ENCODE assay signal across 8 cellular contexts in genomic region chr2:172102858-172103359, GRCh38. TPM values are rescaled to one million over a fixed set of nuclear protein-coding genes. Genes with fewer than 3 reads are reported as not detected.
DNase-seq lines count a peak whose midpoint lies in the region; ATAC-seq and TF ChIP-seq lines count a peak whose summit lies in the region.

TSS of gene DLX2 (minus strand) at chr2:172102900. CDS start at chr2:172102538, 362 bp downstream.

- POLR2A ChIA-PET in activated CD4-positive, alpha-beta T cell treated with anti-CD3 and anti-CD28 coated beads for 36 hours (lab: Charles Lee) = no interaction called here

- peaks cover 90 to 99% (median 95%) of the 10 kb centered on the region in 3 donors for H3K27me3 Mint-ChIP-seq in CD14-positive monocyte (ENCODE audit: low read depth in 3 of 3)
- peaks cover 60% of the 10 kb centered on the region for H3K27me3 Mint-ChIP-seq in activated CD4-positive, alpha-beta T cell treated with anti-CD3 and anti-CD28 coated beads for 36 hours
- peaks cover 65 to 84% of the 10 kb centered on the region in 2 donors for H3K27me3 Mint-ChIP-seq in effector memory CD8-positive, alpha-beta T cell

- H3K9me3 ChIP-seq in mesodermal cell (ENCODE audit: control insufficient read depth, low read length) = no peaks in the 10 kb centered on the region

- CTCF ChIA-PET in activated CD4-positive, alpha-beta T cell treated with anti-CD3 and anti-CD28 coated beads for 36 hours (lab: Charles Lee) = interaction anchor here (0.7 to 9.4 kb wide), 17 partner anchors 10 to 529 kb away, joined by 3 to 108 read pairs (median 3); partner anchors contain the start of genes DLX1, HAT1 and SLC25A12

- 0 to 1% methylated on average over 35 to 36 of the region's 36 CpGs for WGBS in mesodermal cell (ENCODE audit: insufficient coverage in 2 of 2), 2 experiments

- H3K4me3 ChIP-seq in mesodermal cell (ENCODE audit: extremely low read depth, insufficient read depth, low read length, poor library complexity, severe bottlenecking) = peak within 1 kb of the TSS; percentile 61

- TF ChIP-seq POLR2A in GM19193 (IDR thresholded peaks at IDR 0.05; ENCODE audit: extremely low read depth, insufficient read depth, insufficient read length) = peak; percentile 33

- intact Hi-C loops in CD14-positive monocyte (cut with micrococcal nuclease) = loop anchor here in 1 of 2 donors (2.0 to 10.0 kb wide), 4 partner anchors 18 to 528 kb away; partner anchors contain the start of gene DLX1
- intact Hi-C loops in activated CD4-positive, alpha-beta T cell treated with anti-CD3 and anti-CD28 coated beads for 36 hours (cut with DNase I, micrococcal nuclease) = loop anchor here (1.0 to 5.0 kb wide), 14 partner anchors 16 to 1386 kb away; partner anchors contain the start of genes DLX1 (in 1 of the 2), DYNC1I2 (in 1 of the 2), GORASP2 (in 1 of the 2) and HAT1 (in 1 of the 2)

- peaks cover 15% of the 10 kb centered on the region for H3K4me1 ChIP-seq in mesodermal cell (ENCODE audit: control insufficient read depth, insufficient read depth, low read length, poor library complexity, severe bottlenecking)

- TF ChIP-seq CTCF in CD14-positive monocyte (IDR thresholded peaks at IDR 0.05) = no peak

- peaks cover 17 to 20% of the 10 kb centered on the region in 2 donors for H3K36me3 Mint-ChIP-seq in CD14-positive monocyte
- H3K36me3 Mint-ChIP-seq in activated CD4-positive, alpha-beta T cell treated with anti-CD3 and anti-CD28 coated beads for 36 hours (ENCODE audit: low read depth) = no peaks in the 10 kb centered on the region
- H3K36me3 Mint-ChIP-seq in effector memory CD8-positive, alpha-beta T cell (ENCODE audit: insufficient read depth) = peaks cover 57% of the 10 kb centered on the region

- H3K4me1 Mint-ChIP-seq in CD14-positive monocyte = peaks cover 69% of the 10 kb centered on the region
- peaks cover 49% of the 10 kb centered on the region for H3K4me1 Mint-ChIP-seq in activated CD4-positive, alpha-beta T cell treated with anti-CD3 and anti-CD28 coated beads for 36 hours
- H3K4me1 Mint-ChIP-seq in effector memory CD8-positive, alpha-beta T cell (ENCODE audit: low read depth in 2 of 2) = peaks cover 39 to 44% of the 10 kb centered on the region in 2 donors

- peak within 1 kb of the TSS; percentile 59 for H3K27ac ChIP-seq in mesodermal cell (ENCODE audit: low read depth, low read length, severe bottlenecking)

- ATAC-seq in HG03280 (IDR thresholded peaks at IDR 0.05; ENCODE audit: unreplicated experiment) = peak; percentile 78
- peak; percentile 50 for ATAC-seq in activated CD4-positive, alpha-beta T cell treated with anti-CD3 and anti-CD28 coated beads for 36 hours
- ATAC-seq in effector memory CD8-positive, alpha-beta T cell (replicated peaks) = peak; percentile 61

- peaks cover 0 to 46% (median 32%) of the 10 kb centered on the region in 7 donors for H3K9me3 Mint-ChIP-seq in CD14-positive monocyte
- no peaks in the 10 kb centered on the region for H3K9me3 Mint-ChIP-seq in activated CD4-positive, alpha-beta T cell treated with anti-CD3 and anti-CD28 coated beads for 36 hours (ENCODE audit: low read depth)
- H3K9me3 Mint-ChIP-seq in effector memory CD8-positive, alpha-beta T cell = no peaks in the 10 kb centered on the region

- peak; percentile 80 for DNase-seq in CD14-positive monocyte (ENCODE audit: low spot score)
- peak; percentile 97 for DNase-seq in NCI-H510A (lab: John Stamatoyannopoulos, UW)
- DNase-seq in activated CD4-positive, alpha-beta T cell treated with anti-CD3 and anti-CD28 coated beads for 36 hours = peak; percentile 85
- DNase-seq in effector memory CD8-positive, alpha-beta T cell = peak in 1 of 3 experiments; percentile 49
- peak; percentile 54 to 59 for DNase-seq in stimulated activated CD8-positive, alpha-beta memory T cell treated with anti-CD3 and anti-CD28 coated beads, Interleukin-7, amount 100 ng/mL, for 4 hours (ENCODE audit: low read depth in 2 of 2)

- peak within 1 kb of the TSS; percentile 86 to 95 for H3K4me3 Mint-ChIP-seq in CD14-positive monocyte
- H3K4me3 Mint-ChIP-seq in activated CD4-positive, alpha-beta T cell treated with anti-CD3 and anti-CD28 coated beads for 36 hours = peak within 1 kb of the TSS; percentile 73
- H3K4me3 Mint-ChIP-seq in effector memory CD8-positive, alpha-beta T cell = peak within 1 kb of the TSS; percentile 82 to 91

- peaks cover 4% of the 10 kb centered on the region for H3K36me3 ChIP-seq in mesodermal cell (ENCODE audit: control insufficient read depth, insufficient read depth, low read length)

- H3K27ac Mint-ChIP-seq in CD14-positive monocyte = peak within 1 kb of the TSS in 6 of 7 donors; percentile 63 to 92 (median 82)
- peak within 1 kb of the TSS; percentile 66 for H3K27ac Mint-ChIP-seq in activated CD4-positive, alpha-beta T cell treated with anti-CD3 and anti-CD28 coated beads for 36 hours
- peak within 1 kb of the TSS; percentile 75 to 89 for H3K27ac Mint-ChIP-seq in effector memory CD8-positive, alpha-beta T cell

RNA-seq across cellular contexts. Expression of gene DLX2, which starts in this region (rescaled TPM):
- polyA plus RNA-seq in CD14-positive monocyte = not detected
- total RNA-seq in activated CD4-positive, alpha-beta T cell treated with anti-CD3 and anti-CD28 coated beads for 36 hours = not detected
- polyA plus RNA-seq in mesodermal cell (2013, experiment 1 of 2) = 18.4 TPM
- 13.4 TPM for polyA plus RNA-seq in mesodermal cell (2013, experiment 2 of 2)

Comparison
In these comparisons a context has a peak if more than half of its experiments do, and no peak if none do; other contexts are left out.
1. Peak in DNase-seq in CD14-positive monocyte; RNA of the gene not detected or under 1 TPM.
2. Peak in DNase-seq and ATAC-seq in activated CD4-positive, alpha-beta T cell treated with anti-CD3 and anti-CD28 coated beads for 36 hours; RNA of the gene not detected or under 1 TPM.